1 cellular context compared by ENCODE assay signal in the genomic region with DNA sequence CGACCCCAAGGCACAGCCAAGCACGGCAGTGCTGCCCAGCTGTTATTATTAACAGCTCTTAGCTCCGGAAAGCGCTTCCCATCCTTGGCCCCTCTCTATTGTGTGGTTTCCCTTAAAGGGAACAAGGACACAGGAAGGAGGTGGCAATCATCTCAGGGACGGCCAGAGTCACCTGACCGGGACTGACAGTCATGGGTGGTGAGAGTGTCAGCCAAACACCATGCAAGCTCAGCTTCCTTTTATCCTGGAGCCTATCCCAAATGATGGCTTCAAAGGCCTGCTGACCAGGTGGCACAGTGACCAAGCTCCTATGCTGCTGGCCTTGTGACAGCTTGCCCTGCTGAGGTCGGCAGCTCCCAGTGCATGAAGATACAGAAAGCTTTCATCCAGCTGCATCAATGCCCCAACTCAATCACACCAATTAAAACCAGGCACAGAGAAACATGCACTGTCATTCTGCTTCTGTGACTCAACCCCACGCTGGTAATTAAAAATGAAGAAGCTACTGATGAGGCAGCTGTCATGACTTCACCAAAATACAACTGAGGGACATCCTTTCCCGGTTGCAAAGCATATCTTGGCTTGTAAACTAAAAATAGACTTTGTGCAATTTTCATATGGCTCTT.
TF ChIP-seq lines count a peak whose summit lies in the region.

No MANE protein-coding gene starts in this region.

TF ChIP-seq in HepG2, 621 proteins besides CTCF, POLR2A, EP300 and RAD21 (continued from another document):
- TF ChIP-seq, protein P1, sequence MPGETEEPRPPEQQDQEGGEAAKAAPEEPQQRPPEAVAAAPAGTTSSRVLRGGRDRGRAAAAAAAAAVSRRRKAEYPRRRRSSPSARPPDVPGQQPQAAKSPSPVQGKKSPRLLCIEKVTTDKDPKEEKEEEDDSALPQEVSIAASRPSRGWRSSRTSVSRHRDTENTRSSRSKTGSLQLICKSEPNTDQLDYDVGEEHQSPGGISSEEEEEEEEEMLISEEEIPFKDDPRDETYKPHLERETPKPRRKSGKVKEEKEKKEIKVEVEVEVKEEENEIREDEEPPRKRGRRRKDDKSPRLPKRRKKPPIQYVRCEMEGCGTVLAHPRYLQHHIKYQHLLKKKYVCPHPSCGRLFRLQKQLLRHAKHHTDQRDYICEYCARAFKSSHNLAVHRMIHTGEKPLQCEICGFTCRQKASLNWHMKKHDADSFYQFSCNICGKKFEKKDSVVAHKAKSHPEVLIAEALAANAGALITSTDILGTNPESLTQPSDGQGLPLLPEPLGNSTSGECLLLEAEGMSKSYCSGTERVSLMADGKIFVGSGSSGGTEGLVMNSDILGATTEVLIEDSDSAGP (CRISPR knock-in tag; IDR thresholded peaks at IDR 0.05; ENCODE audit: borderline replicate concordance): peak; percentile 64; the same call in 1 of the 2 replicates
- TF ChIP-seq SOX5 (CRISPR knock-in tag; IDR thresholded peaks at IDR 0.05; ENCODE audit: borderline replicate concordance): peak; percentile 65; the same call in 1 of the 2 replicates
- 0 out of 2 replicates have a peak, but pooled peaks have one; percentile 17 for TF ChIP-seq GATAD1 (CRISPR knock-in tag; IDR thresholded peaks at IDR 0.05)
- no peak for TF ChIP-seq ZSCAN9 (CRISPR knock-in tag; IDR thresholded peaks at IDR 0.05; ENCODE audit: borderline replicate concordance)
- peak; percentile 34; the same call in 1 of the 2 replicates for TF ChIP-seq SAP130 (CRISPR knock-in tag; IDR thresholded peaks at IDR 0.05; ENCODE audit: low read depth)
- TF ChIP-seq, protein P2, sequence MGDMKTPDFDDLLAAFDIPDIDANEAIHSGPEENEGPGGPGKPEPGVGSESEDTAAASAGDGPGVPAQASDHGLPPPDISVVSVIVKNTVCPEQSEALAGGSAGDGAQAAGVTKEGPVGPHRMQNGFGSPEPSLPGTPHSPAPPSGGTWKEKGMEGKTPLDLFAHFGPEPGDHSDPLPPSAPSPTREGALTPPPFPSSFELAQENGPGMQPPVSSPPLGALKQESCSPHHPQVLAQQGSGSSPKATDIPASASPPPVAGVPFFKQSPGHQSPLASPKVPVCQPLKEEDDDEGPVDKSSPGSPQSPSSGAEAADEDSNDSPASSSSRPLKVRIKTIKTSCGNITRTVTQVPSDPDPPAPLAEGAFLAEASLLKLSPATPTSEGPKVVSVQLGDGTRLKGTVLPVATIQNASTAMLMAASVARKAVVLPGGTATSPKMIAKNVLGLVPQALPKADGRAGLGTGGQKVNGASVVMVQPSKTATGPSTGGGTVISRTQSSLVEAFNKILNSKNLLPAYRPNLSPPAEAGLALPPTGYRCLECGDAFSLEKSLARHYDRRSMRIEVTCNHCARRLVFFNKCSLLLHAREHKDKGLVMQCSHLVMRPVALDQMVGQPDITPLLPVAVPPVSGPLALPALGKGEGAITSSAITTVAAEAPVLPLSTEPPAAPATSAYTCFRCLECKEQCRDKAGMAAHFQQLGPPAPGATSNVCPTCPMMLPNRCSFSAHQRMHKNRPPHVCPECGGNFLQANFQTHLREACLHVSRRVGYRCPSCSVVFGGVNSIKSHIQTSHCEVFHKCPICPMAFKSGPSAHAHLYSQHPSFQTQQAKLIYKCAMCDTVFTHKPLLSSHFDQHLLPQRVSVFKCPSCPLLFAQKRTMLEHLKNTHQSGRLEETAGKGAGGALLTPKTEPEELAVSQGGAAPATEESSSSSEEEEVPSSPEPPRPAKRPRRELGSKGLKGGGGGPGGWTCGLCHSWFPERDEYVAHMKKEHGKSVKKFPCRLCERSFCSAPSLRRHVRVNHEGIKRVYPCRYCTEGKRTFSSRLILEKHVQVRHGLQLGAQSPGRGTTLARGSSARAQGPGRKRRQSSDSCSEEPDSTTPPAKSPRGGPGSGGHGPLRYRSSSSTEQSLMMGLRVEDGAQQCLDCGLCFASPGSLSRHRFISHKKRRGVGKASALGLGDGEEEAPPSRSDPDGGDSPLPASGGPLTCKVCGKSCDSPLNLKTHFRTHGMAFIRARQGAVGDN (CRISPR knock-in tag; IDR thresholded peaks at IDR 0.05): peak; percentile 68
- no peak for TF ChIP-seq SATB2 (CRISPR knock-in tag; IDR thresholded peaks at IDR 0.05)
